ENCODE assay signal across 27 cellular contexts in the genomic region with DNA sequence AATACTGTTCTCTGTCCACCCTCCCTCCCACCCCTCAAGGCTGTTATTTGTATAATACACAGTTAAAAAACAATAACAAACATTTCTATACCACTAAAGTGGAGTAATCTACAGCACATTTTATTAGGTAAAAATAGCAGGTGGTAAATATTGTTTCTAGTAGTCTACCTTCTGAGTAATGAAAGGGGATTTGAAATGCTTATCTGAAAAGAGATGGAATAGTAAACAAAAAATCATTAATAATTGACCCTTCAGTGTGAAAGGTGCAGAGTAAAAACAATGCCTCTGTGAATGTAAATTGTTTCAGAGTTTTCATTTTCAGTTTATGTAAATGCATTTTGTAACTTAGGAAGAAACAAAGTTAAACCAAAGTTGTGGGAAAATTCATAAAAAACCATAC.
"Had no signal": no experiment of that assay in that cellular context is flagged by ENCODE, and none has a peak within 500 bp of the region (broad histone marks: within the 10 kb centered on the region; RNA-seq: fewer than 3 reads in every experiment).

No MANE protein-coding gene starts in this region.

- DNase-seq: stimulated activated CD4-positive, alpha-beta T cell treated with anti-CD3 and anti-CD28 coated beads, Interleukin-2, amount 100 ng/mL, for 48 hours; stimulated activated CD4-positive, alpha-beta T cell treated with anti-CD3 and anti-CD28 coated beads, Interleukin-4, amount 100 ng/mL, for 1 hour; stimulated activated CD4-positive, alpha-beta T cell treated with anti-CD3 and anti-CD28 coated beads, Interleukin-4, amount 100 ng/mL, for 24 hours; stimulated activated CD4-positive, alpha-beta T cell treated with anti-CD3 and anti-CD28 coated beads, Interleukin-4, amount 100 ng/mL, for 4 hours; stimulated activated CD8-positive, alpha-beta memory T cell treated with anti-CD3 and anti-CD28 coated beads, Interleukin-4, amount 100 ng/mL, for 48 hours; stimulated activated naive B cell treated with anti-CD40 and anti-IgM and Interleukin-4, amounts not matched to agents 10 μg/mL and 1 μg/mL and 100 μg/mL, for 72 hours; stimulated activated naive CD4-positive, alpha-beta T cell; stimulated activated naive CD4-positive, alpha-beta T cell treated with Interleukin-2 at 50 U/mL for 16 hours; stimulated activated naive CD8-positive, alpha-beta T cell treated with anti-CD3 and anti-CD28 coated beads, Interleukin-15, amount 100 ng/mL, for 72 hours; stimulated activated naive CD8-positive, alpha-beta T cell treated with anti-CD3 and anti-CD28 coated beads, Interleukin-15, Interleukin-2, amounts not matched to agents 100 U/mL and 50 U/mL, for 24 hours; stomach; substantia nigra; testis; thyroid gland; tibial artery; transverse colon; trophoblast cell; upper lobe of left lung; upper lobe of right lung; uterus had no signal

- H3K27me3 ChIP-seq: stomach, suprapubic skin, testis, thyroid gland, tibial artery, tibial nerve, transverse colon, upper lobe of left lung, upper lobe of right lung, uterus, vagina had no signal

- H3K4me3 ChIP-seq: stomach, suprapubic skin, testis, thoracic aorta, thyroid gland, tibial artery, tibial nerve, transverse colon, upper lobe of left lung, upper lobe of right lung, uterus, vagina had no signal

- H3K9me3 ChIP-seq: stomach, suprapubic skin, testis, thoracic aorta, thyroid gland, tibial artery, transverse colon, upper lobe of left lung, upper lobe of right lung, uterus, vagina had no signal

- ATAC-seq: stimulated activated effector memory CD8-positive, alpha-beta T cell treated with anti-CD3 and anti-CD28 coated beads, Interleukin-12 subunit alpha, Interleukin-12 subunit beta, amount 100 ng/mL, for 72 hours; stimulated activated memory B cell treated with anti-CD40 and anti-IgM and Interleukin-4, amounts not matched to agents 10 μg/mL and 1 μg/mL and 100 μg/mL, for 72 hours; stimulated activated naive B cell treated with anti-CD40 and anti-IgM and Interleukin-4, amounts not matched to agents 10 μg/mL and 1 μg/mL and 100 μg/mL, for 72 hours; stimulated activated naive CD8-positive, alpha-beta T cell treated with anti-CD3 and anti-CD28 coated beads, Interleukin-15, amount 100 ng/mL, for 72 hours; stimulated activated naive CD8-positive, alpha-beta T cell treated with anti-CD3 and anti-CD28 coated beads, Interleukin-15, Interleukin-2, amounts not matched to agents 100 U/mL and 50 U/mL, for 24 hours; upper lobe of right lung had no signal

- FAIRE-seq: urothelium cell line had no signal

- H3K36me3 ChIP-seq: stomach, suprapubic skin, thoracic aorta, thyroid gland, tibial artery, tibial nerve, transverse colon, upper lobe of left lung, upper lobe of right lung, uterus, vagina had no signal

- H3K4me1 ChIP-seq: stomach, suprapubic skin, testis, thyroid gland, tibial artery, tibial nerve, transverse colon, upper lobe of left lung, upper lobe of right lung, uterus, vagina had no signal

- H3K27ac ChIP-seq: stomach, suprapubic skin, testis, thoracic aorta, thyroid gland, tibial artery, tibial nerve, transverse colon, upper lobe of left lung, upper lobe of right lung, uterus, vagina had no signal
